ENCODE assay signal across 25 cellular contexts in the genomic region with DNA sequence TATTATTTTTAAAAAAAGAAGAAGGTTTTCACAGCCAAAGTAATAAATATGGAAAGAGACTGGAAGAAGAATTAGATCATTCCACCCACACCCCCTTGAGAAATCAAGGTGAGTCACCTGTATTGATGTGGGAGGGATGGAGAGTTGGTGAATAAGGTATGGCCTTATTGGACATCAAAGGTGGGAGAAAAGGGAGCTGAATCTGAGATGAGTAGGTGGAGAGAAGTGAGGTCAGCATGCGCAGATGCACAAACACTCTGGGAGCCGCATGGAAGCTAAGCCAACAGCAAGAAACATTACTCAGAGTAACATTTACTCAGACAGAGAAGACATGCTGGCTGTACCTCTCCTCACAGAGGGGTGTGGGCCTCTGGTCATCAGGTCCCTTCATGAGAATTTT.
DNase-seq lines count a peak whose midpoint lies in the region; ATAC-seq and TF ChIP-seq lines count a peak whose summit lies in the region.
"Had no signal": no experiment of that assay in that cellular context is flagged by ENCODE, and none has a peak within 500 bp of the region (broad histone marks: within the 10 kb centered on the region; RNA-seq: fewer than 3 reads in every experiment).

No MANE protein-coding gene starts in this region.

- WGBS in GM23248 (ENCODE audit: low coverage in 1 of 2, low lambda C conversion rate in 2 of 2, missing lambda C conversion rate in 2 of 2), 2 experiments = 46 to 63% methylated on average over 2 of the region's 2 CpGs
- WGBS in mammary epithelial cell (ENCODE audit: low coverage, missing lambda C conversion rate) = 4% methylated on average over 2 of the region's 2 CpGs

- H3K27ac ChIP-seq in GM23248 = peak overlapping the region; percentile 42
- H3K27ac ChIP-seq in mammary epithelial cell (ENCODE audit: insufficient read depth, low read depth, low read length) = peak overlapping the region; percentile 99
- H3K27ac ChIP-seq: cardiac muscle cell, heart left ventricle, left ventricle myocardium inferior, prostate gland, skin epidermis, testis had no signal

- H3K9me2 ChIP-seq in GM23248 (ENCODE audit: insufficient read depth) = no peaks in the 10 kb centered on the region

- DNase-seq in GM23248 (peak; percentile 21), NCI-H69 (lab: John Stamatoyannopoulos, UW) (peak; percentile 72), mammary epithelial cell (peak; percentile 98), progenitor cell of endocrine pancreas (ENCODE audit: low spot score, unreplicated experiment) (no peak), NCI-H2171 treated with DMSO at 0.1 percent for 48 hours (lab: John Stamatoyannopoulos, UW) (no peak), middle frontal gyrus (ENCODE audit: extremely low spot score, low spot score) (no peak)
- DNase-seq: activated CD4-positive, alpha-beta T cell treated with anti-CD3 and anti-CD28 coated beads for 1 hour; activated CD8-positive, alpha-beta T cell treated with anti-CD3 and anti-CD28 coated beads, Interleukin-2, amount 10 ng/mL, durations not matched to agents 7 days and 5 days; activated gamma-delta T cell; cortex of kidney; heart left ventricle; Kasumi-1; left ventricle myocardium inferior; mucosa of descending colon; NCI-H1048; NCI-H2081 treated with DMSO at 0.1 percent for 48 hours; testis had no signal

- no peak overlapping the region for H3K4me3 Mint-ChIP-seq in progenitor cell of endocrine pancreas (ENCODE audit: low read depth)
- H3K4me3 Mint-ChIP-seq: activated CD8-positive, alpha-beta T cell treated with anti-CD3 and anti-CD28 coated beads, Interleukin-2, amount 10 ng/mL, durations not matched to agents 7 days and 5 days; neural crest cell; stimulated activated memory B cell treated with anti-CD40 and anti-IgM and Interleukin-4, amounts not matched to agents 10 μg/mL and 1 μg/mL and 100 μg/mL, for 72 hours had no signal

- H3K27me3 ChIP-seq in GM23248 (replicated peaks; ENCODE audit: insufficient read depth) (no peaks in the 10 kb centered on the region), mammary epithelial cell (ENCODE audit: insufficient read depth, low read length) (no peaks in the 10 kb centered on the region)
- H3K27me3 ChIP-seq: cardiac muscle cell, heart left ventricle, testis had no signal

- H2AFZ ChIP-seq in GM23248 (no peak overlapping the region), mammary epithelial cell (ENCODE audit: low read depth, low read length) (peak overlapping the region; percentile 67)

- in situ Hi-C loops in GM23248 (cut with MboI) = no loop called here
- in situ Hi-C loops in mammary epithelial cell (cut with MboI; ENCODE audit: low sequenced_read_pairs in 2 of 2) = no loop called here

- CTCF ChIA-PET in mammary epithelial cell (lab: Charles Lee; ENCODE audit: low non-redundant PET) = interaction anchor here (0.5 to 0.6 kb wide), 3 partner anchors 18 to 1355 kb away, joined by 3 to 10 read pairs (median 3); no protein-coding TSS in a partner anchor

- H3F3A ChIP-seq in GM23248 (ENCODE audit: insufficient read depth) = no peaks in the 10 kb centered on the region

- no peak overlapping the region for H3K9ac ChIP-seq in GM23248
- H3K9ac ChIP-seq in mammary epithelial cell (ENCODE audit: insufficient read depth, low read length) = peak overlapping the region; percentile 77

- H3K9me3 ChIP-seq in GM23248 (ENCODE audit: low read depth) (no peaks in the 10 kb centered on the region), mammary epithelial cell (replicated peaks; ENCODE audit: insufficient read depth, low read length) (no peaks in the 10 kb centered on the region)
- H3K9me3 ChIP-seq: heart left ventricle, left ventricle myocardium inferior, mucosa of descending colon, prostate gland, testis had no signal

- peak overlapping the region; percentile 60 for H3K27ac Mint-ChIP-seq in progenitor cell of endocrine pancreas
- H3K27ac Mint-ChIP-seq: activated CD8-positive, alpha-beta T cell treated with anti-CD3 and anti-CD28 coated beads, Interleukin-2, amount 10 ng/mL, durations not matched to agents 7 days and 5 days; stimulated activated memory B cell treated with anti-CD40 and anti-IgM and Interleukin-4, amounts not matched to agents 10 μg/mL and 1 μg/mL and 100 μg/mL, for 72 hours had no signal

- no peak overlapping the region for H3K4me3 ChIP-seq in GM23248
- H3K4me3 ChIP-seq in mammary epithelial cell (replicated peaks in 1 of 3; ENCODE audit: insufficient read depth in 1 of 3, low read depth in 2 of 3, low read length in 3 of 3) = peak overlapping the region in 1 of 3 experiments; percentile 29
- H3K4me3 ChIP-seq: cardiac muscle cell, GM12878, heart left ventricle, left ventricle myocardium inferior, mucosa of descending colon, prostate gland, skin epidermis, testis had no signal

- ATAC-seq in GM21367 (IDR thresholded peaks at IDR 0.05; ENCODE audit: unreplicated experiment) (no peak), GM18517 (IDR thresholded peaks at IDR 0.05; ENCODE audit: unreplicated experiment) (no peak)
- ATAC-seq: activated CD8-positive, alpha-beta T cell treated with anti-CD3 and anti-CD28 coated beads, Interleukin-2, amount 10 ng/mL, durations not matched to agents 7 days and 5 days; GM12878; heart left ventricle; mucosa of descending colon; stimulated activated memory B cell treated with anti-CD40 and anti-IgM and Interleukin-4, amounts not matched to agents 10 μg/mL and 1 μg/mL and 100 μg/mL, for 72 hours had no signal

- H3K36me3 ChIP-seq in GM23248 (ENCODE audit: low read depth) (no peaks in the 10 kb centered on the region), mammary epithelial cell (ENCODE audit: insufficient read depth, low read length) (no peaks in the 10 kb centered on the region)
- H3K36me3 ChIP-seq: cardiac muscle cell, heart left ventricle, left ventricle myocardium inferior, prostate gland had no signal

- intact Hi-C loops in mammary epithelial cell (cut with micrococcal nuclease) = loop anchor here (5.0 to 10.0 kb wide), 3 partner anchors 79 to 1571 kb away; no protein-coding TSS in a partner anchor

- H3K79me2 ChIP-seq in GM23248 (ENCODE audit: insufficient read depth) = no peaks in the 10 kb centered on the region
- no peaks in the 10 kb centered on the region for H3K79me2 ChIP-seq in mammary epithelial cell (ENCODE audit: insufficient read depth, low read length)

- H3K4me2 ChIP-seq in GM23248 (ENCODE audit: unreplicated experiment) (no peak overlapping the region), mammary epithelial cell (ENCODE audit: insufficient read depth, low read depth, low read length) (peak overlapping the region; percentile 78)

- H4K20me1 ChIP-seq in GM23248 (ENCODE audit: insufficient read depth) (no peaks in the 10 kb centered on the region), mammary epithelial cell (ENCODE audit: insufficient read depth, low read length) (no peaks in the 10 kb centered on the region)

- H3K27me3 Mint-ChIP-seq in progenitor cell of endocrine pancreas = no peaks in the 10 kb centered on the region
- H3K27me3 Mint-ChIP-seq: stimulated activated memory B cell treated with anti-CD40 and anti-IgM and Interleukin-4, amounts not matched to agents 10 μg/mL and 1 μg/mL and 100 μg/mL, for 72 hours had no signal

- no peaks in the 10 kb centered on the region for H3K36me3 Mint-ChIP-seq in progenitor cell of endocrine pancreas (ENCODE audit: insufficient read depth)
- H3K36me3 Mint-ChIP-seq: stimulated activated memory B cell treated with anti-CD40 and anti-IgM and Interleukin-4, amounts not matched to agents 10 μg/mL and 1 μg/mL and 100 μg/mL, for 72 hours had no signal

- H3K9me3 Mint-ChIP-seq in progenitor cell of endocrine pancreas (ENCODE audit: low read depth) = peaks cover 2% of the 10 kb centered on the region

- peaks cover 7% of the 10 kb centered on the region for H3K4me1 Mint-ChIP-seq in progenitor cell of endocrine pancreas (ENCODE audit: low read depth)
- H3K4me1 Mint-ChIP-seq: neural crest cell; stimulated activated memory B cell treated with anti-CD40 and anti-IgM and Interleukin-4, amounts not matched to agents 10 μg/mL and 1 μg/mL and 100 μg/mL, for 72 hours had no signal

- H3K4me1 ChIP-seq in GM23248 (ENCODE audit: insufficient read depth) = no peaks in the 10 kb centered on the region
- peaks cover 46% of the 10 kb centered on the region for H3K4me1 ChIP-seq in mammary epithelial cell (ENCODE audit: insufficient read depth, low read length)
- H3K4me1 ChIP-seq: heart left ventricle, left ventricle myocardium inferior, prostate gland, testis had no signal

- no TSS peak for BruUV-seq in mammary epithelial cell (replicated peaks; lab: Mats Ljungman, UMichigan)

- dilution Hi-C loops in mammary epithelial cell (cut with HindIII; ENCODE audit: low sequenced_read_pairs) = no loop called here

- TF ChIP-seq CTCF in mammary epithelial cell (conservative IDR thresholded peaks at IDR 0.05 in 1 of 2, IDR thresholded peaks at IDR 0.05 in 1 of 2; ENCODE audit: extremely low read depth in 1 of 2, insufficient read depth in 1 of 2, low read depth in 1 of 2, low read length in 2 of 2) (no peak), progenitor cell of endocrine pancreas (IDR thresholded peaks at IDR 0.05; ENCODE audit: unreplicated experiment) (no peak)

Comparison
In these comparisons a context has a peak if more than half of its experiments do, and no peak if none do; other contexts are left out.
1. DNase-seq: peak in GM23248 (single experiment), NCI-H69 (single experiment) and mammary epithelial cell (single experiment); none in progenitor cell of endocrine pancreas (single experiment), NCI-H2171 treated with DMSO at 0.1 percent for 48 hours (single experiment) and middle frontal gyrus (single experiment).